Comparison of ENCODE assay signal across 13 cellular contexts in the genomic region with DNA sequence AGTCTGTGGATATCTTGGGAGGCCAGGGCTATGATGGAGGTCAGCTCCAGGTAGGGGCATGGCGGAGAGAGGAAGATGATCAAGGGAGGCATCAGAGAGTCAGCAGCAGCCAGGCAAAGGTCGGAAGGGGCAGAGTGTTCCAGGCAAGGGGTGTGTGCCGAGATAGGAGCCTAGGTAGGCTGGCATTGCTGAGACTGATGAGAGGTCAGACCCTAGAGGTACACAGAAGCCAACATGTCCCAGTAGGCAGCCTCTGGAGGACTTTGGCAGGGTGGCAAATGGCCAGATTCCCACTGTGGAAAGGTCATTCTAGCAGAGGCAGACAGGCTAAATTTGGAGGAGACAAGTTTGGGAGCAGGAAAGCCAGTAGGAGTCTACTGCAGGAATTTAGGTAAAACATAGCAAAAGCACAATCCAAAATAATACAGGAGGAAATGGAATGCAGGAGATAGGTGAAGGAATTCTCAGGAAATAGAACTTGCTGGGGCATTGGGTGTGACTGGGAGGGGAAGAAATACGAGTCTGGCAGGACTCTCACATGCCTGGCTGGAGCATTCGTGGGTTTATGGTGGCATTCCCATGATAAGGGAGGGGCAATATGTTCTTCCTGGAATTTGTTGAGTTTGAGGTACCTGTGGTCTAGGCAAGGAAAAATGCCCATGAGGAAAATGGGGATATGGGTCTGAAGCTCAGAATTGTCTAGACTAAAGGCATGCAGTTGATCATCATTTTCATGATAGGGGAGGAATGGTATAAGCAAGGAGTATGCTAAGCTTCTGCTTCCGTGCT. TPM values are rescaled to one million over a fixed set of nuclear protein-coding genes. Genes with fewer than 3 reads are reported as not detected.
"Had no signal": no experiment of that assay in that cellular context is flagged by ENCODE, and none has a peak within 500 bp of the region (broad histone marks: within the 10 kb centered on the region; RNA-seq: fewer than 3 reads in every experiment).

No MANE protein-coding gene starts in this region.

- H3K4me3 Mint-ChIP-seq: activated naive CD8-positive, alpha-beta T cell treated with anti-CD3 and anti-CD28 coated beads, Interleukin-2, amount 50 U/mL, for 24 hours; natural killer cell had no signal

- H3K36me3 ChIP-seq: ascending aorta, gastrocnemius medialis, vagina had no signal

- H3K27ac ChIP-seq: ascending aorta, gastrocnemius medialis, skin epidermis, vagina had no signal

- H3K9me3 Mint-ChIP-seq: natural killer cell had no signal

- H3K27me3 ChIP-seq: ascending aorta, gastrocnemius medialis, vagina had no signal

- H3K4me1 ChIP-seq: ascending aorta, gastrocnemius medialis, vagina had no signal

- FAIRE-seq: bronchial epithelial cell had no signal

- ATAC-seq: activated naive CD8-positive, alpha-beta T cell treated with anti-CD3 and anti-CD28 coated beads, Interleukin-2, amount 50 U/mL, for 24 hours; gastrocnemius medialis; natural killer cell had no signal

- DNase-seq: activated CD4-positive, alpha-beta T cell treated with anti-CD3 and anti-CD28 coated beads for 4 hours; activated naive CD4-positive, alpha-beta T cell treated with Interleukin-2 at 50 U/mL for 16 hours; activated naive CD8-positive, alpha-beta T cell treated with anti-CD3 and anti-CD28 coated beads, Interleukin-2, amount 50 U/mL, for 24 hours; gastrocnemius medialis; natural killer cell; occipital lobe had no signal

- H3K36me3 Mint-ChIP-seq: natural killer cell had no signal

- H3K4me3 ChIP-seq: ascending aorta, gastrocnemius medialis, skin epidermis, vagina had no signal

- H3K4me1 Mint-ChIP-seq: activated naive CD8-positive, alpha-beta T cell treated with anti-CD3 and anti-CD28 coated beads, Interleukin-2, amount 50 U/mL, for 24 hours; natural killer cell had no signal

- H3K27ac Mint-ChIP-seq: activated naive CD8-positive, alpha-beta T cell treated with anti-CD3 and anti-CD28 coated beads, Interleukin-2, amount 50 U/mL, for 24 hours; natural killer cell had no signal

- H3K9me3 ChIP-seq: ascending aorta, gastrocnemius medialis, vagina had no signal

RNA-seq across cellular contexts. Expression of gene TMEM176A, which starts 25.7 kb away (rescaled TPM):
- total RNA-seq: lung microvascular endothelial cell; T-helper 1 cell treated with Interleukin-12 subunit alpha and Interleukin-12 subunit beta and Interleukin-4 antibody, amounts not matched to agents 30 ng/mL and 1 ng/mL, for 36 hours had no signal

RNA-seq across cellular contexts. Expression of gene AOC1, which starts 26.1 kb away (rescaled TPM):
- total RNA-seq: fibroblast of lung; lung microvascular endothelial cell; natural killer cell; occipital lobe; T-helper 1 cell treated with Interleukin-12 subunit alpha and Interleukin-12 subunit beta and Interleukin-4 antibody, amounts not matched to agents 30 ng/mL and 1 ng/mL, for 36 hours; vagina had no signal
- polyA plus RNA-seq: fibroblast of lung had no signal

RNA-seq across cellular contexts. Expression of gene TMEM176B, which starts 26.1 kb away (rescaled TPM):
- total RNA-seq: bronchial epithelial cell; lung microvascular endothelial cell; T-helper 1 cell treated with Interleukin-12 subunit alpha and Interleukin-12 subunit beta and Interleukin-4 antibody, amounts not matched to agents 30 ng/mL and 1 ng/mL, for 36 hours had no signal
